23 cellular contexts compared by ENCODE assay signal in the genomic region with DNA sequence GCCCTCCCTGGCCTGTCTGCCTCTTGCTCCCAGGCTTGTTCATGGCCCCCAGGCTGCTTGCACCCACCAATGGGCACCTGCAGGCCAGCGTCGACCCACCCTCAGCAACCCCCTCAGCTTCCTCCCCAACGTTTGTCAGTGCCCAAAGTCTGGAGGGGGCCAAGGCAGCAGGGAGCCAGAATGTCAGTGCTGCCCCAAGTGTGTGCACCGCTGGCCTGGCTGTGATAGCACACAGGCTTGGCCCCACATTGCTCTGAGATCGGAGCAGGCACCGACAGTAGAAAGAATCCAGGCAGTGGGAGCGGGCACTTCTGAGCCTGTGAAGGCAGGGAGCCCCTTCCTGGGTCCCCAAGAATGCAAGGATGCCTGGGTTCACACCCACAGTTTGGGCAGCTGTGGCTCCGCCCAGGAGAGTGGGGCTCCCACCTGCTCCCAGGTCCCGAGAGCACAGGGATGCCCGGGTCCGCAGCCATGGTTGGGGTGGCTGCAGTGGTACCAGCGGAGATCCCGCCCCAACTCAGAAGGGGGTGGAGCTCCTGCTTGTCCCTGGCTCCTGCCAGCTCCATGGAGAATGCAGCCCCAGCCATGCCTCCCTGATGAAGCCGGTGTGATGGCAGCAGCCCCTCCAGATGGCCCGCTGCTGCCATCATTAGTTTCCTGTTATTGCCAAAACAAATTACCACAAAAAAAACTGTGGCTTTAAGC.
"Had no signal": no experiment of that assay in that cellular context is flagged by ENCODE, and none has a peak within 500 bp of the region (broad histone marks: within the 10 kb centered on the region; RNA-seq: fewer than 3 reads in every experiment).

No MANE protein-coding gene starts in this region.

- H3K4me3 Mint-ChIP-seq: T-cell had no signal

- H3K27ac ChIP-seq: RWPE1, SJCRH30 had no signal

- H3K9me3 ChIP-seq: MG63, SJCRH30 had no signal

- H3K27me3 Mint-ChIP-seq: T-cell had no signal

- ATAC-seq: HepG2 had no signal

- H3K27ac Mint-ChIP-seq: T-cell had no signal

- H3K4me1 ChIP-seq: SJCRH30 had no signal

- H3K4me3 ChIP-seq: MG63, SJCRH30 had no signal

- H3K27me3 ChIP-seq: MG63 had no signal

- DNase-seq: IMR-90, Karpas-422, KG1, MG63, NCI-H1092, NCI-H1105 treated with DMSO at 0.1 percent for 48 hours, NCI-H1417 treated with DMSO at 0.1 percent for 48 hours, NCI-H146, NCI-H1694 treated with DMSO at 0.1 percent for 48 hours, NCI-H1930, NCI-H2081 treated with DMSO at 0.1 percent for 48 hours, NCI-H2171, NCI-H226, NCI-H446, NCI-H510A, NCI-H524 treated with DMSO at 0.1 percent for 48 hours, NCI-H69, NCI-H774, SHP77 treated with DMSO at 0.1 percent for 48 hours, SJCRH30, T-cell had no signal

- H3K9me3 Mint-ChIP-seq: T-cell had no signal

- H3K36me3 ChIP-seq: MG63, SJCRH30 had no signal

- H3K36me3 Mint-ChIP-seq: T-cell had no signal
